ENCODE assay signal across 17 cellular contexts in the genomic region with DNA sequence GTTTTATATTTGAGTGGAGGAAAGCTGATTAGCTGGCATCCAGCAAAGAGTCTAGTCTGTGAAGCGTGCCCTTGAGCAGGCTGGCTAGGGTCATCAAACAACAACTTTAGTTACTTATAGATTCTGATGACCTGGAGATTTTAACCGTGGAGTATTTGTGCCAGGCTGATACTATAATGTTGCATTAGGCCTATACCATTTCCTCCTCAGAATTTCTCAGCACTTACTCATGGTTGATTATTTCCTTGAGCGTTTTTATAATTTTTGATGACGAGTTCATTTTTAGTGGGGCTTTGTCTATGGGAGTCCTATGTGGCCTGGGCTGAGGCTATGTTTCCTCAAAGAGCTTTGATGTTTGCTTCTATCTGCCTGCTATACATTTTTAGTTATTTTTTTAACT. TPM values are rescaled to one million over a fixed set of nuclear protein-coding genes. Genes with fewer than 3 reads are reported as not detected.
A peak's percentile ranks its signal among the peaks of the same experiment; 100 is the strongest.
DNase-seq lines count a peak whose midpoint lies in the region; ATAC-seq and TF ChIP-seq lines count a peak whose summit lies in the region.
"Had no signal": no experiment of that assay in that cellular context is flagged by ENCODE, and none has a peak within 500 bp of the region (broad histone marks: within the 10 kb centered on the region; RNA-seq: fewer than 3 reads in every experiment).

No MANE protein-coding gene starts in this region.

- peaks cover 15 to 47% (median 41%) of the 10 kb centered on the region in 7 donors for H3K4me1 Mint-ChIP-seq in naive thymus-derived CD4-positive, alpha-beta T cell
- peaks cover 2% of the 10 kb centered on the region for H3K4me1 Mint-ChIP-seq in CD14-positive monocyte

- no peaks in the 10 kb centered on the region for H3K27me3 Mint-ChIP-seq in naive thymus-derived CD4-positive, alpha-beta T cell
- H3K27me3 Mint-ChIP-seq in CD14-positive monocyte (ENCODE audit: low read depth in 3 of 3): no peaks in the 10 kb centered on the region
- H3K27me3 Mint-ChIP-seq: activated CD4-positive, alpha-beta memory T cell treated with anti-CD3 and anti-CD28 coated beads for 36 hours had no signal

- in situ Hi-C loops in astrocyte of the spinal cord (cut with HindIII; ENCODE audit: low sequenced_read_pairs): no loop called here

- peaks cover 3 to 12% (median 10%) of the 10 kb centered on the region in 11 donors for H3K9me3 Mint-ChIP-seq in naive thymus-derived CD4-positive, alpha-beta T cell
- peaks cover 5 to 9% (median 6%) of the 10 kb centered on the region in 7 donors for H3K9me3 Mint-ChIP-seq in CD14-positive monocyte

- H3K4me1 ChIP-seq in naive thymus-derived CD4-positive, alpha-beta T cell (ENCODE audit: control insufficient read depth in 2 of 2, insufficient read depth in 2 of 2, low read length in 2 of 2): peaks cover 0 to 15% of the 10 kb centered on the region in 2 donors

- CTCF ChIA-PET in naive thymus-derived CD4-positive, alpha-beta T cell (lab: Charles Lee): interaction anchor here (1.2 kb wide), 1 partner anchor 401 kb away, joined by 3 read pairs; no protein-coding TSS in a partner anchor

- H3K27ac ChIP-seq in naive thymus-derived CD4-positive, alpha-beta T cell (ENCODE audit: low read depth, low read length): peak overlapping the region; percentile 20
- H3K27ac ChIP-seq: BLaER1 treated with 17β-estradiol and CSF1 and Interleukin-3, amounts not matched to agents 10 nM and 100 nM; body of pancreas; tibial artery had no signal

- intact Hi-C loops in naive thymus-derived CD4-positive, alpha-beta T cell (cut with micrococcal nuclease): no loop called here
- intact Hi-C loops in CD14-positive monocyte (cut with micrococcal nuclease): no loop called here

- TF ChIP-seq CTCF in astrocyte of the spinal cord (IDR thresholded peaks at IDR 0.05; ENCODE audit: low read depth, low read length): no peak
- no peak for TF ChIP-seq CTCF in CD14-positive monocyte (IDR thresholded peaks at IDR 0.05)

- DNase-seq in ELR (ENCODE audit: low read depth): peak; percentile 88
- DNase-seq in NCI-H226: peak; percentile 62
- DNase-seq in astrocyte of the spinal cord (ENCODE audit: low read depth, low spot score): peak; percentile 42
- DNase-seq in naive thymus-derived CD4-positive, alpha-beta T cell: no peak
- DNase-seq in CD14-positive monocyte (ENCODE audit: low spot score): no peak
- DNase-seq in glomerular visceral epithelial cell (ENCODE audit: extremely low spot score): no peak
- DNase-seq: activated CD4-positive, alpha-beta memory T cell treated with anti-CD3 and anti-CD28 coated beads for 36 hours; body of pancreas; DMS79; hippocampal formation; MM.1S; NCI-H2171 treated with DMSO at 0.1 percent for 48 hours; SIG-M5; stimulated activated CD4-positive, alpha-beta T cell treated with anti-CD3 and anti-CD28 coated beads, Interleukin-4, amount 100 ng/mL, for 4 hours; tibial artery had no signal

- ATAC-seq in naive thymus-derived CD4-positive, alpha-beta T cell: no peak
- no peak for ATAC-seq in activated CD4-positive, CD25-positive, alpha-beta regulatory T cell treated with anti-CD3 and anti-CD28 coated beads, Interleukin-2, amount 50 U/mL, for 24 hours
- ATAC-seq: body of pancreas had no signal

- H3K9me3 ChIP-seq in naive thymus-derived CD4-positive, alpha-beta T cell (ENCODE audit: control insufficient read depth in 2 of 3, low read length in 3 of 3): no peaks in the 10 kb centered on the region
- H3K9me3 ChIP-seq: body of pancreas had no signal

- no peak overlapping the region for H3K4me3 ChIP-seq in astrocyte of the spinal cord (ENCODE audit: low read depth, low read length)
- H3K4me3 ChIP-seq in naive thymus-derived CD4-positive, alpha-beta T cell (ENCODE audit: low read length): no peak overlapping the region
- H3K4me3 ChIP-seq: BLaER1 treated with 17β-estradiol and CSF1 and Interleukin-3, amounts not matched to agents 10 nM and 100 nM; body of pancreas; tibial artery had no signal

- peaks cover 7 to 13% (median 12%) of the 10 kb centered on the region in 5 donors for H3K36me3 Mint-ChIP-seq in naive thymus-derived CD4-positive, alpha-beta T cell
- peaks cover 7 to 12% of the 10 kb centered on the region in 2 donors for H3K36me3 Mint-ChIP-seq in CD14-positive monocyte

- POLR2A ChIA-PET in naive thymus-derived CD4-positive, alpha-beta T cell (lab: Charles Lee): interaction anchor here (0.7 kb wide), 1 partner anchor 8 kb away, joined by 3 read pairs; no protein-coding TSS in a partner anchor

- no peaks in the 10 kb centered on the region for H3K36me3 ChIP-seq in naive thymus-derived CD4-positive, alpha-beta T cell (ENCODE audit: control insufficient read depth in 2 of 3, insufficient read depth in 3 of 3, low read length in 3 of 3)
- H3K36me3 ChIP-seq: tibial artery had no signal

- peak overlapping the region in 7 of 10 donors; percentile 8 to 49 (median 44) for H3K4me3 Mint-ChIP-seq in naive thymus-derived CD4-positive, alpha-beta T cell
- H3K4me3 Mint-ChIP-seq in CD14-positive monocyte: no peak overlapping the region
- H3K4me3 Mint-ChIP-seq: activated CD4-positive, alpha-beta memory T cell treated with anti-CD3 and anti-CD28 coated beads for 36 hours had no signal

- peak overlapping the region in 8 of 9 donors; percentile 1 to 78 (median 68) for H3K27ac Mint-ChIP-seq in naive thymus-derived CD4-positive, alpha-beta T cell
- H3K27ac Mint-ChIP-seq in CD14-positive monocyte: no peak overlapping the region
- H3K27ac Mint-ChIP-seq: activated CD4-positive, alpha-beta memory T cell treated with anti-CD3 and anti-CD28 coated beads for 36 hours had no signal

- H3K27me3 ChIP-seq in naive thymus-derived CD4-positive, alpha-beta T cell (ENCODE audit: control insufficient read depth in 2 of 2, insufficient read depth in 2 of 2, low read length in 2 of 2): no peaks in the 10 kb centered on the region
- H3K27me3 ChIP-seq: BLaER1 treated with 17β-estradiol and CSF1 and Interleukin-3, amounts not matched to agents 10 nM and 100 nM; body of pancreas; tibial artery had no signal

RNA-seq across cellular contexts. Expression of a gene that starts 6.4 kb away (rescaled TPM):
- 10 to 100 TPM; 28.4 to 50.4 (median 47.6) TPM for total RNA-seq in naive thymus-derived CD4-positive, alpha-beta T cell
- polyA plus RNA-seq in naive thymus-derived CD4-positive, alpha-beta T cell: 10 to 100 TPM; 28.8 to 32.2 TPM
- 10 to 100 TPM; 33.6 to 38.5 TPM for polyA plus RNA-seq in CD14-positive monocyte

RNA-seq across cellular contexts. Expression of a gene that starts 19.0 kb away (rescaled TPM):
- total RNA-seq in naive thymus-derived CD4-positive, alpha-beta T cell: 10 to 100 TPM; 35.6 to 93.5 (median 43.6) TPM
- 10 to 100 TPM in 1 of 2 donors, 1 to 10 TPM in 1; 6.7 to 13.9 TPM for polyA plus RNA-seq in naive thymus-derived CD4-positive, alpha-beta T cell
- polyA plus RNA-seq in CD14-positive monocyte: 10 to 100 TPM; 43.2 to 52.5 TPM

Comparison
In these comparisons a context has a peak if more than half of its experiments do, and no peak if none do; other contexts are left out.
1. DNase-seq: peak in ELR (single experiment), NCI-H226 (single experiment) and astrocyte of the spinal cord (single experiment); none in naive thymus-derived CD4-positive, alpha-beta T cell (0 of 9), CD14-positive monocyte (single experiment) and glomerular visceral epithelial cell (single experiment).
2. H3K27ac Mint-ChIP-seq: peak in naive thymus-derived CD4-positive, alpha-beta T cell (8 of 9); none in CD14-positive monocyte (0 of 7).
3. H3K4me3 Mint-ChIP-seq: peak in naive thymus-derived CD4-positive, alpha-beta T cell (7 of 10); none in CD14-positive monocyte (0 of 2).